ENCODE assay signal across 9 cellular contexts in the genomic region with DNA sequence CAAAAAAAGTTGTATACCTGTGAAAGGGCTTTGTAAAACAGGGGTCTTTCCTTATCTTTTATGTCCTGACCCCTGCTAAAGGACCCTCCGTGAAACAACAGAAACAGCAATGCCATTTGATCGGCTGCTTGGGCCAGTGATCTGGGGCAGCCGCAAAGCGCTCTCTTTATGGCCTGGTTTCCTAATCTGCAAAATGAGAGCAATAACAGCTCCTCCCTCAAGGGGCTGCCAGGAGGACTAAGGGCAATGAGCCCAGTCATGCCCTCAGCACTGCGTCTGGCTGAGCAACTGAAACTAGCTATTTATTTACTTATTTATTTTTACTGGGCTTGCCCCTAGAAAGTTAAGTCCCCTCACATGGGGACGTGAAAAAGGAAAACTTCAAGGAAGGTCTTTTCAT. TPM values are rescaled to one million over a fixed set of nuclear protein-coding genes. Genes with fewer than 3 reads are reported as not detected.
DNase-seq lines count a peak whose midpoint lies in the region; TF ChIP-seq lines count a peak whose summit lies in the region.
"Had no signal": no experiment of that assay in that cellular context is flagged by ENCODE, and none has a peak within 500 bp of the region (broad histone marks: within the 10 kb centered on the region; RNA-seq: fewer than 3 reads in every experiment).

No MANE protein-coding gene starts in this region.

- DNase-seq in NCI-H2196 (lab: John Stamatoyannopoulos, UW; ENCODE audit: unreplicated experiment) (peak; percentile 60), erythroblast (lab: John Stamatoyannopoulos, UW) (peak; percentile 29 to 43), prostate gland (ENCODE audit: low spot score) (peak; percentile 13), SW 1271 (lab: John Stamatoyannopoulos, UW) (no peak), NCI-H82 (lab: John Stamatoyannopoulos, UW) (no peak), NCI-H2227 (lab: John Stamatoyannopoulos, UW; ENCODE audit: unreplicated experiment) (no peak), HEK293T (ENCODE audit: extremely low spot score) (no peak)
- DNase-seq: activated naive CD8-positive, alpha-beta T cell treated with anti-CD3 and anti-CD28 coated beads, Interleukin-2, amount 10 ng/mL, durations not matched to agents 7 days and 5 days had no signal

- H3K36me3 ChIP-seq in prostate gland = no peaks in the 10 kb centered on the region

- H3K4me1 ChIP-seq in prostate gland (replicated peaks) = no peaks in the 10 kb centered on the region

- no peak overlapping the region for H3K27ac ChIP-seq in prostate gland

- no peak for TF ChIP-seq EP300 in Ishikawa (IDR thresholded peaks at IDR 0.05; ENCODE audit: borderline replicate concordance)

- POLR2A ChIA-PET in HEK293T (lab: Yijun Ruan, JAX) = interaction anchor here (1.1 kb wide), 1 partner anchor 64 kb away, joined by 4 read pairs; the partner anchor contains the start of gene MARCHF6

- no peak overlapping the region for H3K4me3 ChIP-seq in prostate gland

- peak; percentile 35 for TF ChIP-seq POLR2A in erythroblast (IDR thresholded peaks at IDR 0.05; ENCODE audit: low read length)
- no peak for TF ChIP-seq POLR2A in prostate gland (IDR thresholded peaks at IDR 0.05)

- peak in 1 of 4 experiments; percentile 20 for TF ChIP-seq CTCF in prostate gland (IDR thresholded peaks at IDR 0.05)

- no peaks in the 10 kb centered on the region for H3K9me3 ChIP-seq in prostate gland

- intact Hi-C loops in prostate gland (cut with DNase I) = loop anchor here (1.0 to 10.0 kb wide), 4 partner anchors 39 to 338 kb away; partner anchors contain the start of genes CCT5 and MARCHF6

- TF ChIP-seq RAD21 in Ishikawa (IDR thresholded peaks at IDR 0.05; ENCODE audit: low read depth) = no peak

- no peaks in the 10 kb centered on the region for H3K27me3 ChIP-seq in prostate gland (replicated peaks; ENCODE audit: insufficient read depth)

- CTCF ChIA-PET in HEK293T (lab: Yijun Ruan, JAX) = interaction anchor here (0.6 kb wide), 1 partner anchor 69 kb away, joined by 3 read pairs; no protein-coding TSS in a partner anchor

- 46% methylated on average over 6 of the region's 6 CpGs for WGBS in prostate gland

TF ChIP-seq in Ishikawa, 13 proteins besides CTCF, POLR2A, EP300 and RAD21:
- TF ChIP-seq ZBTB7A (IDR thresholded peaks at IDR 0.05; ENCODE audit: low read depth) = no peak
- TF ChIP-seq TAF1 (IDR thresholded peaks at IDR 0.05; ENCODE audit: low read depth) = 0 out of 2 replicates have a peak, but pooled peaks have one; percentile 40

TF ChIP-seq in HEK293T, 16 proteins besides CTCF, POLR2A, EP300 and RAD21:
- TF ChIP-seq FOXA1 (IDR thresholded peaks at IDR 0.05) = no peak
- no peak for TF ChIP-seq BHLHE40 (IDR thresholded peaks at IDR 0.05; ENCODE audit: borderline replicate concordance)
- no peak for TF ChIP-seq FOXM1 (IDR thresholded peaks at IDR 0.05; ENCODE audit: borderline replicate concordance)
- TF ChIP-seq LEF1 (IDR thresholded peaks at IDR 0.05; ENCODE audit: borderline replicate concordance) = no peak
- no peak for TF ChIP-seq CTBP1 (IDR thresholded peaks at IDR 0.05; ENCODE audit: borderline replicate concordance)
- no peak for TF ChIP-seq TARDBP (IDR thresholded peaks at IDR 0.05)
- no peak for TF ChIP-seq PKNOX1 (IDR thresholded peaks at IDR 0.05)
- TF ChIP-seq SP1 (IDR thresholded peaks at IDR 0.05) = no peak
- no peak for TF ChIP-seq ZNF384 (IDR thresholded peaks at IDR 0.05)
- no peak for TF ChIP-seq ARNT (IDR thresholded peaks at IDR 0.05)
- TF ChIP-seq HDGF (IDR thresholded peaks at IDR 0.05; ENCODE audit: borderline replicate concordance) = no peak
- TF ChIP-seq L3MBTL2 (conservative IDR thresholded peaks at IDR 0.05) = no peak

RNA-seq across cellular contexts. Expression of gene CMBL, which starts 18.3 kb away (rescaled TPM):
- total RNA-seq in prostate gland = 10 to 100 TPM; 11.2 to 20.3 TPM

RNA-seq across cellular contexts. Expression of gene CCT5, which starts 39.3 kb away (rescaled TPM):
- total RNA-seq in prostate gland = 100 to 1,000 TPM; 113 to 140 TPM

RNA-seq across cellular contexts. Expression of gene ATPSCKMT, which starts 39.7 kb away (rescaled TPM):
- 10 to 100 TPM; 18.1 to 25.9 TPM for total RNA-seq in prostate gland

Comparison
In these comparisons a context has a peak if more than half of its experiments do, and no peak if none do; other contexts are left out.
1. DNase-seq: peak in NCI-H2196 (single experiment), erythroblast (2 of 2) and prostate gland (single experiment); none in SW 1271 (0 of 2), NCI-H82 (single experiment), NCI-H2227 (single experiment) and HEK293T (single experiment).